1 cellular context compared by ENCODE assay signal in genomic region chr7:140059288-140060242, GRCh38.
TF ChIP-seq lines count a peak whose summit lies in the region.

No MANE protein-coding gene starts in this region.

TF ChIP-seq in IMR-90, 13 proteins besides CTCF, POLR2A, EP300 and RAD21 (continued from another document):
- TF ChIP-seq USF2 (IDR thresholded peaks at IDR 0.05; ENCODE audit: low read depth, low read length) = no peak
TF ChIP-seq in IMR-90: peak in this region for 3.
